ENCODE assay signal across 1 cellular context in genomic region chrX:11423362-11423818, GRCh38.
TF ChIP-seq lines count a peak whose summit lies in the region.

No MANE protein-coding gene starts in this region.

TF ChIP-seq in K562, 482 proteins besides CTCF, POLR2A, EP300 and RAD21 (continued from another document):
- TF ChIP-seq TBL1XR1 (IDR thresholded peaks at IDR 0.05; ENCODE audit: low read length in 2 of 2) (peak in 1 of 2 experiments; percentile 78; a peak in 2 of 4 replicates), MCM5 (IDR thresholded peaks at IDR 0.05; ENCODE audit: low read depth) (no peak), POLR2AphosphoS5 (IDR thresholded peaks at IDR 0.05; ENCODE audit: control insufficient read depth, insufficient read depth, low read depth, low read length) (peak; percentile 65; the same call in 1 of the 2 replicates), MAFK (IDR thresholded peaks at IDR 0.05; ENCODE audit: low read length) (peak; percentile 43; the same call in 1 of the 2 replicates), PHB2 (IDR thresholded peaks at IDR 0.05; ENCODE audit: low read depth) (no peak), ZNF436 (CRISPR knock-in tag; IDR thresholded peaks at IDR 0.05) (no peak), ETV1 (tag; conservative IDR thresholded peaks at IDR 0.05; ENCODE audit: low read depth) (peak; percentile 81), NR0B1 (IDR thresholded peaks at IDR 0.05; ENCODE audit: partially characterized antibody) (no peak), ZC3H11A (IDR thresholded peaks at IDR 0.05; ENCODE audit: low read depth, low read length) (no peak), STAT6 (CRISPR knock-in tag; IDR thresholded peaks at IDR 0.05) (no peak)
